In genomic region chr15:43268111-43269105, GRCh38 we compare ENCODE assay signal across 10 cellular contexts. TPM values are rescaled to one million over a fixed set of nuclear protein-coding genes. Genes with fewer than 3 reads are reported as not detected.
DNase-seq lines count a peak whose midpoint lies in the region; ATAC-seq and TF ChIP-seq lines count a peak whose summit lies in the region.
"Had no signal": no experiment of that assay in that cellular context is flagged by ENCODE, and none has a peak within 500 bp of the region (broad histone marks: within the 10 kb centered on the region; RNA-seq: fewer than 3 reads in every experiment).

No MANE protein-coding gene starts in this region.

- H3F3A ChIP-seq in GM23248 (ENCODE audit: insufficient read depth), result no peaks in the 10 kb centered on the region

- H3K9me3 Mint-ChIP-seq in T-cell, result peaks cover 0 to 7% (median 0%) of the 10 kb centered on the region in 3 donors
- H3K9me3 Mint-ChIP-seq in CD8-positive, alpha-beta T cell, result peaks cover 5% of the 10 kb centered on the region

- H3K27ac ChIP-seq in GM23248 (no peak overlapping the region), WERI-Rb-1 (no peak overlapping the region), gastrocnemius medialis (no peak overlapping the region)
- H3K27ac ChIP-seq in CD8-positive, alpha-beta T cell (ENCODE audit: low read depth, low read length), result no peak overlapping the region

- WGBS in GM23248 (ENCODE audit: low coverage in 1 of 2, low lambda C conversion rate in 2 of 2, missing lambda C conversion rate in 2 of 2), 2 experiments, result 33 to 36% methylated on average over 11 of the region's 11 CpGs

- H3K27ac Mint-ChIP-seq in T-cell, result peak overlapping the region in 1 of 2 donors; percentile 10
- H3K27ac Mint-ChIP-seq in CD8-positive, alpha-beta T cell, result no peak overlapping the region

- H3K4me3 Mint-ChIP-seq in T-cell, result no peak overlapping the region
- no peak overlapping the region for H3K4me3 Mint-ChIP-seq in CD8-positive, alpha-beta T cell

- ATAC-seq in gastrocnemius medialis, result no peak
- ATAC-seq in T-cell (replicated peaks in 1 of 4), result no peak
- ATAC-seq in CD8-positive, alpha-beta T cell, result no peak

- no peak overlapping the region for H3K9ac ChIP-seq in GM23248

- in situ Hi-C loops in GM23248 (cut with MboI) (no loop called here), gastrocnemius medialis (cut with MboI; ENCODE audit: low sequenced_read_pairs in 4 of 4) (no loop called here)

- peak; percentile 6 for DNase-seq in COR-L47 (lab: John Stamatoyannopoulos, UW)
- peak; percentile 49 for DNase-seq in GM23248
- DNase-seq in WERI-Rb-1, result peak; percentile 47
- DNase-seq in islet precursor cell, result peak; percentile 65
- DNase-seq in NCI-H187 (lab: John Stamatoyannopoulos, UW), result no peak
- no peak for DNase-seq in gastrocnemius medialis
- DNase-seq in T-cell, result no peak
- DNase-seq in CD8-positive, alpha-beta T cell, result no peak
- DNase-seq: activated effector memory CD4-positive, alpha-beta T cell treated with Interleukin-2 at 50 U/mL for 16 hours; NCI-H82 had no signal

- H2AFZ ChIP-seq in GM23248, result no peak overlapping the region

- H3K9me3 ChIP-seq in GM23248 (ENCODE audit: low read depth) (peaks cover 3% of the 10 kb centered on the region), WERI-Rb-1 (ENCODE audit: severe bottlenecking) (no peaks in the 10 kb centered on the region), gastrocnemius medialis (no peaks in the 10 kb centered on the region)
- H3K9me3 ChIP-seq in CD8-positive, alpha-beta T cell (ENCODE audit: low read length), result no peaks in the 10 kb centered on the region

- peaks cover 5 to 13% (median 13%) of the 10 kb centered on the region in 3 donors for H3K4me1 Mint-ChIP-seq in T-cell
- H3K4me1 Mint-ChIP-seq in CD8-positive, alpha-beta T cell (ENCODE audit: low read depth), result peaks cover 8% of the 10 kb centered on the region

- no peak overlapping the region for H3K4me2 ChIP-seq in GM23248 (ENCODE audit: unreplicated experiment)

- H3K36me3 ChIP-seq in GM23248 (ENCODE audit: low read depth), result no peaks in the 10 kb centered on the region
- no peaks in the 10 kb centered on the region for H3K36me3 ChIP-seq in WERI-Rb-1
- no peaks in the 10 kb centered on the region for H3K36me3 ChIP-seq in gastrocnemius medialis
- H3K36me3 ChIP-seq in CD8-positive, alpha-beta T cell (ENCODE audit: insufficient read depth, low read length), result no peaks in the 10 kb centered on the region

- intact Hi-C loops in gastrocnemius medialis (cut with DNase I; ENCODE audit: low total_unique reads), result no loop called here
- intact Hi-C loops in CD8-positive, alpha-beta T cell (cut with DNase I, micrococcal nuclease), result no loop called here

- POLR2A ChIA-PET in T-cell (lab: Charles Lee), result no interaction called here
- POLR2A ChIA-PET in CD8-positive, alpha-beta T cell (lab: Charles Lee), result no interaction called here

- H3K4me1 ChIP-seq in GM23248 (ENCODE audit: insufficient read depth) (no peaks in the 10 kb centered on the region), gastrocnemius medialis (peaks cover 3 to 4% of the 10 kb centered on the region in 2 donors)
- no peaks in the 10 kb centered on the region for H3K4me1 ChIP-seq in CD8-positive, alpha-beta T cell (ENCODE audit: insufficient read depth, low read length)

- H3K4me3 ChIP-seq in GM23248 (no peak overlapping the region), WERI-Rb-1 (ENCODE audit: low read depth, low read length) (no peak overlapping the region), gastrocnemius medialis (no peak overlapping the region)
- no peak overlapping the region for H3K4me3 ChIP-seq in CD8-positive, alpha-beta T cell (ENCODE audit: low read depth, low read length)

- H3K79me2 ChIP-seq in GM23248 (ENCODE audit: insufficient read depth), result no peaks in the 10 kb centered on the region

- H3K36me3 Mint-ChIP-seq in T-cell, result no peaks in the 10 kb centered on the region
- H3K36me3 Mint-ChIP-seq in CD8-positive, alpha-beta T cell, result no peaks in the 10 kb centered on the region

- TF ChIP-seq CTCF in WERI-Rb-1 (IDR thresholded peaks at IDR 0.05; ENCODE audit: low read depth, low read length), result peak; percentile 64
- no peak for TF ChIP-seq CTCF in gastrocnemius medialis (IDR thresholded peaks at IDR 0.05 in 4 of 5, conservative IDR thresholded peaks at IDR 0.05 in 1 of 5)
- TF ChIP-seq CTCF in CD8-positive, alpha-beta T cell (IDR thresholded peaks at IDR 0.05), result no peak

- peaks cover 11 to 17% of the 10 kb centered on the region in 2 donors for H3K27me3 Mint-ChIP-seq in T-cell
- H3K27me3 Mint-ChIP-seq in CD8-positive, alpha-beta T cell (ENCODE audit: low read depth), result peaks cover 3% of the 10 kb centered on the region

- H3K27me3 ChIP-seq in GM23248 (replicated peaks; ENCODE audit: insufficient read depth) (peaks cover 47% of the 10 kb centered on the region), WERI-Rb-1 (ENCODE audit: insufficient read depth, low read depth, severe bottlenecking) (no peaks in the 10 kb centered on the region), gastrocnemius medialis (no peaks in the 10 kb centered on the region)
- H3K27me3 ChIP-seq in CD8-positive, alpha-beta T cell (ENCODE audit: insufficient read depth, low read length), result no peaks in the 10 kb centered on the region

- CTCF ChIA-PET in T-cell (lab: Charles Lee), result interaction anchor here in 1 of 2 donors (0.5 kb wide), 1 partner anchor 1084 kb away, joined by 3 read pairs; no protein-coding TSS in a partner anchor
- CTCF ChIA-PET in CD8-positive, alpha-beta T cell (lab: Charles Lee), result interaction anchor here (0.9 to 1.4 kb wide), 3 partner anchors 16 to 43 kb away, joined by 3 read pairs; no protein-coding TSS in a partner anchor

- no peaks in the 10 kb centered on the region for H3K9me2 ChIP-seq in GM23248 (ENCODE audit: insufficient read depth)

- no peaks in the 10 kb centered on the region for H4K20me1 ChIP-seq in GM23248 (ENCODE audit: insufficient read depth)

- TF ChIP-seq POLR2A in gastrocnemius medialis (IDR thresholded peaks at IDR 0.05), result no peak

RNA-seq across cellular contexts. Expression of gene TGM5, which starts 1.7 kb away (rescaled TPM):
- not detected in 2 replicates for total RNA-seq in GM23248 (2014; rRNA removed; shearing (Covaris generic))
- not detected in 2 replicates for polyA plus RNA-seq in GM23248 (2016; fragmentation: Nextera tagmentation; extraction: Ambion mirVana)
- 1 to 10 TPM in 1 of 4 donors, not detected in 3; 1.4 TPM for total RNA-seq in gastrocnemius medialis
- not detected for total RNA-seq in T-cell
- total RNA-seq in CD8-positive, alpha-beta T cell, result not detected

RNA-seq across cellular contexts. Expression of gene TGM7, which starts 33.6 kb away (rescaled TPM):
- total RNA-seq in GM23248 (2014; rRNA removed; shearing (Covaris generic)), result not detected in 2 replicates
- not detected in 2 replicates for polyA plus RNA-seq in GM23248 (2016; fragmentation: Nextera tagmentation; extraction: Ambion mirVana)
- total RNA-seq in gastrocnemius medialis, result 1 to 10 TPM in 1 of 4 donors, under 1 TPM in 1, not detected in 2; 0.83 to 3.3 TPM
- total RNA-seq in T-cell, result not detected
- total RNA-seq in CD8-positive, alpha-beta T cell, result not detected

RNA-seq across cellular contexts. Expression of gene EPB42, which starts 47.6 kb away (rescaled TPM):
- not detected in 2 replicates for total RNA-seq in GM23248 (2014; rRNA removed; shearing (Covaris generic))
- polyA plus RNA-seq in GM23248 (2016; fragmentation: Nextera tagmentation; extraction: Ambion mirVana), result not detected in 2 replicates
- total RNA-seq in gastrocnemius medialis (not detected), T-cell (not detected)
- not detected for total RNA-seq in CD8-positive, alpha-beta T cell

Comparison
In these comparisons a context has a peak if more than half of its experiments do, and no peak if none do; other contexts are left out.
1. DNase-seq: peak in COR-L47 (single experiment), GM23248 (single experiment), WERI-Rb-1 (single experiment) and islet precursor cell (single experiment); none in NCI-H187 (0 of 2), gastrocnemius medialis (0 of 2), T-cell (0 of 34) and CD8-positive, alpha-beta T cell (0 of 7).